ENCODE assay signal across 1 cellular context in genomic region chr14:61750708-61751474, GRCh38.
A peak's percentile ranks its signal among the peaks of the same experiment; 100 is the strongest.
TF ChIP-seq lines count a peak whose summit lies in the region.

No MANE protein-coding gene starts in this region.

TF ChIP-seq in GM12878, 131 proteins besides CTCF, POLR2A, EP300 and RAD21 (continued from another document and continues in another):
- TF ChIP-seq PBX3 (IDR thresholded peaks at IDR 0.05; ENCODE audit: insufficient replicate concordance, low read depth, low read length): no peak
- TF ChIP-seq SMAD5 (IDR thresholded peaks at IDR 0.05; ENCODE audit: low read depth): no peak; the same call in 1 of the 2 replicates
- no peak for TF ChIP-seq CREM (IDR thresholded peaks at IDR 0.05; ENCODE audit: low read depth)
- no peak for TF ChIP-seq NFXL1 (IDR thresholded peaks at IDR 0.05; ENCODE audit: borderline replicate concordance)
- TF ChIP-seq RELA (IDR thresholded peaks at IDR 0.05; ENCODE audit: borderline replicate concordance, partially characterized antibody): no peak
- TF ChIP-seq EGR1 (IDR thresholded peaks at IDR 0.05; ENCODE audit: borderline replicate concordance in 1 of 2, low read depth in 2 of 2, low read length in 2 of 2): no peak
- no peak for TF ChIP-seq FOS (IDR thresholded peaks at IDR 0.05; ENCODE audit: borderline replicate concordance, extremely low read depth, insufficient read length)
- TF ChIP-seq, protein P1, sequence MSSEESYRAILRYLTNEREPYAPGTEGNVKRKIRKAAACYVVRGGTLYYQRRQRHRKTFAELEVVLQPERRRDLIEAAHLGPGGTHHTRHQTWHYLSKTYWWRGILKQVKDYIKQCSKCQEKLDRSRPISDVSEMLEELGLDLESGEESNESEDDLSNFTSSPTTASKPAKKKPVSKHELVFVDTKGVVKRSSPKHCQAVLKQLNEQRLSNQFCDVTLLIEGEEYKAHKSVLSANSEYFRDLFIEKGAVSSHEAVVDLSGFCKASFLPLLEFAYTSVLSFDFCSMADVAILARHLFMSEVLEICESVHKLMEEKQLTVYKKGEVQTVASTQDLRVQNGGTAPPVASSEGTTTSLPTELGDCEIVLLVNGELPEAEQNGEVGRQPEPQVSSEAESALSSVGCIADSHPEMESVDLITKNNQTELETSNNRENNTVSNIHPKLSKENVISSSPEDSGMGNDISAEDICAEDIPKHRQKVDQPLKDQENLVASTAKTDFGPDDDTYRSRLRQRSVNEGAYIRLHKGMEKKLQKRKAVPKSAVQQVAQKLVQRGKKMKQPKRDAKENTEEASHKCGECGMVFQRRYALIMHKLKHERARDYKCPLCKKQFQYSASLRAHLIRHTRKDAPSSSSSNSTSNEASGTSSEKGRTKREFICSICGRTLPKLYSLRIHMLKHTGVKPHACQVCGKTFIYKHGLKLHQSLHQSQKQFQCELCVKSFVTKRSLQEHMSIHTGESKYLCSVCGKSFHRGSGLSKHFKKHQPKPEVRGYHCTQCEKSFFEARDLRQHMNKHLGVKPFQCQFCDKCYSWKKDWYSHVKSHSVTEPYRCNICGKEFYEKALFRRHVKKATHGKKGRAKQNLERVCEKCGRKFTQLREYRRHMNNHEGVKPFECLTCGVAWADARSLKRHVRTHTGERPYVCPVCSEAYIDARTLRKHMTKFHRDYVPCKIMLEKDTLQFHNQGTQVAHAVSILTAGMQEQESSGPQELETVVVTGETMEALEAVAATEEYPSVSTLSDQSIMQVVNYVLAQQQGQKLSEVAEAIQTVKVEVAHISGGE (CRISPR knock-in tag; IDR thresholded peaks at IDR 0.05): no peak
- TF ChIP-seq RBBP5 (conservative IDR thresholded peaks at IDR 0.05): no peak
- no peak for TF ChIP-seq BMI1 (IDR thresholded peaks at IDR 0.05; ENCODE audit: borderline replicate concordance)
- TF ChIP-seq ZBTB40 (IDR thresholded peaks at IDR 0.05; ENCODE audit: borderline replicate concordance): no peak; the same call in 1 of the 2 replicates
- no peak for TF ChIP-seq IRF5 (IDR thresholded peaks at IDR 0.05; ENCODE audit: borderline replicate concordance)
- no peak for TF ChIP-seq MYB (IDR thresholded peaks at IDR 0.05; ENCODE audit: borderline replicate concordance, low read depth, low read length)
- no peak for TF ChIP-seq HDGF (IDR thresholded peaks at IDR 0.05)
- TF ChIP-seq, protein P2, sequence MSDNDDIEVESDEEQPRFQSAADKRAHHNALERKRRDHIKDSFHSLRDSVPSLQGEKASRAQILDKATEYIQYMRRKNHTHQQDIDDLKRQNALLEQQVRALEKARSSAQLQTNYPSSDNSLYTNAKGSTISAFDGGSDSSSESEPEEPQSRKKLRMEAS (IDR thresholded peaks at IDR 0.05; ENCODE audit: low read depth, low read length): peak; percentile 84; the same call in 1 of the 2 replicates
- 0 out of 2 replicates have a peak, but pooled peaks have one; percentile 66 for TF ChIP-seq CHD2 (IDR thresholded peaks at IDR 0.05; ENCODE audit: borderline replicate concordance, low read depth, low read length)
- no peak for TF ChIP-seq USF1 (IDR thresholded peaks at IDR 0.05; ENCODE audit: borderline replicate concordance, extremely low read length, insufficient read depth, low read depth, low read length)
- no peak for TF ChIP-seq CBX3 (IDR thresholded peaks at IDR 0.05; ENCODE audit: borderline replicate concordance, low read depth)
- TF ChIP-seq SP1 (IDR thresholded peaks at IDR 0.05; ENCODE audit: low read depth, low read length): no peak
- peak; percentile 70 to 85 for TF ChIP-seq IKZF2 (IDR thresholded peaks at IDR 0.05)
- 0 out of 2 replicates have a peak, but pooled peaks have one; percentile 22 for TF ChIP-seq TCF3 (IDR thresholded peaks at IDR 0.05; ENCODE audit: borderline replicate concordance, insufficient read depth, low read depth, low read length)
- TF ChIP-seq, protein P3, sequence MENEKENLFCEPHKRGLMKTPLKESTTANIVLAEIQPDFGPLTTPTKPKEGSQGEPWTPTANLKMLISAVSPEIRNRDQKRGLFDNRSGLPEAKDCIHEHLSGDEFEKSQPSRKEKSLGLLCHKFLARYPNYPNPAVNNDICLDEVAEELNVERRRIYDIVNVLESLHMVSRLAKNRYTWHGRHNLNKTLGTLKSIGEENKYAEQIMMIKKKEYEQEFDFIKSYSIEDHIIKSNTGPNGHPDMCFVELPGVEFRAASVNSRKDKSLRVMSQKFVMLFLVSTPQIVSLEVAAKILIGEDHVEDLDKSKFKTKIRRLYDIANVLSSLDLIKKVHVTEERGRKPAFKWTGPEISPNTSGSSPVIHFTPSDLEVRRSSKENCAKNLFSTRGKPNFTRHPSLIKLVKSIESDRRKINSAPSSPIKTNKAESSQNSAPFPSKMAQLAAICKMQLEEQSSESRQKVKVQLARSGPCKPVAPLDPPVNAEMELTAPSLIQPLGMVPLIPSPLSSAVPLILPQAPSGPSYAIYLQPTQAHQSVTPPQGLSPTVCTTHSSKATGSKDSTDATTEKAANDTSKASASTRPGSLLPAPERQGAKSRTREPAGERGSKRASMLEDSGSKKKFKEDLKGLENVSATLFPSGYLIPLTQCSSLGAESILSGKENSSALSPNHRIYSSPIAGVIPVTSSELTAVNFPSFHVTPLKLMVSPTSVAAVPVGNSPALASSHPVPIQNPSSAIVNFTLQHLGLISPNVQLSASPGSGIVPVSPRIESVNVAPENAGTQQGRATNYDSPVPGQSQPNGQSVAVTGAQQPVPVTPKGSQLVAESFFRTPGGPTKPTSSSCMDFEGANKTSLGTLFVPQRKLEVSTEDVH (IDR thresholded peaks at IDR 0.05; ENCODE audit: low read depth, partially characterized antibody): no peak
- peak; percentile 46; the same call in 1 of the 2 replicates for TF ChIP-seq PAX5 (IDR thresholded peaks at IDR 0.05; ENCODE audit: borderline replicate concordance, low read depth, low read length)
- TF ChIP-seq, protein P4, sequence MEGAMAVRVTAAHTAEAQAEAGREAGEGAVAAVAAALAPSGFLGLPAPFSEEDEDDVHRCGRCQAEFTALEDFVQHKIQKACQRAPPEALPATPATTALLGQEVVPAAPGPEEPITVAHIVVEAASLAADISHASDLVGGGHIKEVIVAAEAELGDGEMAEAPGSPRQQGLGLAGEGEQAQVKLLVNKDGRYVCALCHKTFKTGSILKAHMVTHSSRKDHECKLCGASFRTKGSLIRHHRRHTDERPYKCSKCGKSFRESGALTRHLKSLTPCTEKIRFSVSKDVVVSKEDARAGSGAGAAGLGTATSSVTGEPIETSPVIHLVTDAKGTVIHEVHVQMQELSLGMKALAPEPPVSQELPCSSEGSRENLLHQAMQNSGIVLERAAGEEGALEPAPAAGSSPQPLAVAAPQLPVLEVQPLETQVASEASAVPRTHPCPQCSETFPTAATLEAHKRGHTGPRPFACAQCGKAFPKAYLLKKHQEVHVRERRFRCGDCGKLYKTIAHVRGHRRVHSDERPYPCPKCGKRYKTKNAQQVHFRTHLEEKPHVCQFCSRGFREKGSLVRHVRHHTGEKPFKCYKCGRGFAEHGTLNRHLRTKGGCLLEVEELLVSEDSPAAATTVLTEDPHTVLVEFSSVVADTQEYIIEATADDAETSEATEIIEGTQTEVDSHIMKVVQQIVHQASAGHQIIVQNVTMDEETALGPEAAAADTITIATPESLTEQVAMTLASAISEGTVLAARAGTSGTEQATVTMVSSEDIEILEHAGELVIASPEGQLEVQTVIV (IDR thresholded peaks at IDR 0.05; ENCODE audit: borderline replicate concordance, partially characterized antibody): no peak
- peak; percentile 78; the same call in 1 of the 2 replicates for TF ChIP-seq RB1 (IDR thresholded peaks at IDR 0.05; ENCODE audit: borderline replicate concordance)
- TF ChIP-seq EZH2 (IDR thresholded peaks at IDR 0.05; ENCODE audit: borderline replicate concordance, control insufficient read depth, low read depth, low read length): no peak
- no peak for TF ChIP-seq ETV6 (conservative IDR thresholded peaks at IDR 0.05 in 1 of 2, IDR thresholded peaks at IDR 0.05 in 1 of 2; ENCODE audit: borderline replicate concordance in 1 of 2, low read depth in 1 of 2)
- no peak for TF ChIP-seq RAD51 (IDR thresholded peaks at IDR 0.05)
- TF ChIP-seq ZSCAN29 (IDR thresholded peaks at IDR 0.05): no peak
- TF ChIP-seq DPF2 (IDR thresholded peaks at IDR 0.05): peak; percentile 91
- TF ChIP-seq BRCA1 (IDR thresholded peaks at IDR 0.05; ENCODE audit: low read depth, low read length): no peak
- peak; percentile 34; the same call in 1 of the 2 replicates for TF ChIP-seq HCFC1 (IDR thresholded peaks at IDR 0.05; ENCODE audit: low read length)
- no peak for TF ChIP-seq CBX5 (IDR thresholded peaks at IDR 0.05; ENCODE audit: low read depth)
- no peak for TF ChIP-seq SUPT20H (IDR thresholded peaks at IDR 0.05; ENCODE audit: borderline replicate concordance, control insufficient read depth, low read depth, low read length)
- 0 out of 2 replicates have a peak, but pooled peaks have one; percentile 48 for TF ChIP-seq TCF12 (IDR thresholded peaks at IDR 0.05; ENCODE audit: low read depth, low read length)
- TF ChIP-seq BCLAF1 (IDR thresholded peaks at IDR 0.05): no peak
- no peak for TF ChIP-seq KAT2A (conservative IDR thresholded peaks at IDR 0.05; ENCODE audit: control insufficient read depth, low read depth, low read length)
- peak; percentile 60 for TF ChIP-seq SMAD1 (IDR thresholded peaks at IDR 0.05; ENCODE audit: low read depth, partially characterized antibody)
- 0 out of 2 replicates have a peak, but pooled peaks have one; percentile 12 for TF ChIP-seq NRF1 (conservative IDR thresholded peaks at IDR 0.05; ENCODE audit: low read depth, low read length)
